ENCODE assay signal across 29 cellular contexts in genomic region chr6:44099192-44099591, GRCh38. TPM values are rescaled to one million over a fixed set of nuclear protein-coding genes. Genes with fewer than 3 reads are reported as not detected.
"Had no signal": no experiment of that assay in that cellular context is flagged by ENCODE, and none has a peak within 500 bp of the region (broad histone marks: within the 10 kb centered on the region; RNA-seq: fewer than 3 reads in every experiment).

No MANE protein-coding gene starts in this region.

- H3K4me2 ChIP-seq: neural progenitor cell had no signal

- H2AFZ ChIP-seq: neural progenitor cell, parathyroid adenoma had no signal

- FAIRE-seq: small intestine, urothelium cell line had no signal

- H3K36me3 ChIP-seq: neural progenitor cell, ovary, thyroid gland had no signal

- H3K27me3 ChIP-seq: neural progenitor cell, ovary, right lobe of liver, sigmoid colon, stomach, thyroid gland, tibial nerve, upper lobe of left lung, vagina had no signal

- ATAC-seq: natural killer cell; psoas muscle; right cardiac atrium; stimulated activated effector memory CD8-positive, alpha-beta T cell treated with anti-CD3 and anti-CD28 coated beads, Interleukin-12 subunit alpha, Interleukin-12 subunit beta, amount 100 ng/mL, for 72 hours; stimulated activated naive B cell treated with anti-CD40 and anti-IgM and Interleukin-4, amounts not matched to agents 10 μg/mL and 1 μg/mL and 100 μg/mL, for 72 hours had no signal

- H3K9ac ChIP-seq: neural progenitor cell, parathyroid adenoma had no signal

- H3K27ac ChIP-seq: neural progenitor cell, ovary, parathyroid adenoma, psoas muscle, right lobe of liver, sigmoid colon, stomach, thoracic aorta, thyroid gland, tibial nerve, upper lobe of left lung, vagina had no signal

- DNase-seq: natural killer cell; occipital lobe; ovary; psoas muscle; right cardiac atrium; right lobe of liver; sigmoid colon; small intestine; stimulated activated CD4-positive, alpha-beta T cell treated with anti-CD3 and anti-CD28 coated beads, Interleukin-15, amount 100 ng/mL, for 24 hours; stimulated activated CD4-positive, alpha-beta T cell treated with anti-CD3 and anti-CD28 coated beads, Interleukin-2, amount 100 ng/mL, for 24 hours; stimulated activated CD4-positive, alpha-beta T cell treated with anti-CD3 and anti-CD28 coated beads, Interleukin-2, amount 100 ng/mL, for 48 hours; stimulated activated CD4-positive, alpha-beta T cell treated with anti-CD3 and anti-CD28 coated beads, Interleukin-4, amount 100 ng/mL, for 24 hours; stimulated activated naive B cell treated with anti-CD40 and anti-IgM and Interleukin-4, amounts not matched to agents 10 μg/mL and 1 μg/mL and 100 μg/mL, for 72 hours; stimulated activated naive CD4-positive, alpha-beta T cell treated with Interleukin-2 at 50 U/mL for 16 hours; stomach; thyroid gland; trophoblast cell; upper lobe of left lung had no signal

- H3K4me3 ChIP-seq: neural progenitor cell, ovary, psoas muscle, right lobe of liver, sigmoid colon, stomach, thoracic aorta, thyroid gland, tibial nerve, upper lobe of left lung, vagina had no signal

- H3K4me1 ChIP-seq: parathyroid adenoma, sigmoid colon, vagina had no signal

- H3K9me3 ChIP-seq: ovary, psoas muscle, right lobe of liver, sigmoid colon, stomach, thoracic aorta, thyroid gland, tibial nerve, upper lobe of left lung, vagina had no signal

RNA-seq across cellular contexts. Expression of gene CAPN11, which starts 59.4 kb away (rescaled TPM):
- total RNA-seq: natural killer cell, occipital lobe, osteoblast, progenitor cell of endocrine pancreas, renal cortical epithelial cell, thoracic aorta had no signal
- polyA plus RNA-seq: neural cell had no signal
